8 cellular contexts compared by ENCODE assay signal in genomic region chr6:26195924-26196845, GRCh38.
DNase-seq lines count a peak whose midpoint lies in the region; ATAC-seq lines count a peak whose summit lies in the region.

No MANE protein-coding gene starts in this region.

- ATAC-seq in naive B cell (ENCODE audit: low read depth in 2 of 2) (no peak), HG02678 (IDR thresholded peaks at IDR 0.05; ENCODE audit: unreplicated experiment) (no peak)

- H3K27me3 Mint-ChIP-seq in dendritic cell treated with granulocyte-macrophage colony-stimulating factor and Interleukin-4, amounts not matched to agents 40 ng/mL and 50 ng/mL, for 4 days, result no peaks in the 10 kb centered on the region
- H3K27me3 Mint-ChIP-seq in naive B cell, result no peaks in the 10 kb centered on the region

- DNase-seq in activated CD4-positive, alpha-beta T cell treated with anti-CD3 and anti-CD28 coated beads for 48 hours, result peak; percentile 75
- DNase-seq in activated CD4-positive, alpha-beta T cell treated with anti-CD3 and anti-CD28 coated beads for 4 hours, result no peak
- peak; percentile 84 for DNase-seq in RPMI8226
- DNase-seq in naive B cell, result no peak
- DNase-seq in stimulated activated naive CD4-positive, alpha-beta T cell treated with Interleukin-2 at 50 U/mL for 16 hours (lab: John Stamatoyannopoulos, UW), result no peak
- no peak for DNase-seq in cortex of kidney (lab: John Stamatoyannopoulos, UW)

- no peaks in the 10 kb centered on the region for H3K9me3 Mint-ChIP-seq in dendritic cell treated with granulocyte-macrophage colony-stimulating factor and Interleukin-4, amounts not matched to agents 40 ng/mL and 50 ng/mL, for 4 days
- peaks cover 0 to 2% (median 0%) of the 10 kb centered on the region in 7 donors for H3K9me3 Mint-ChIP-seq in naive B cell

- peak overlapping the region; percentile 84 for H3K4me3 Mint-ChIP-seq in dendritic cell treated with granulocyte-macrophage colony-stimulating factor and Interleukin-4, amounts not matched to agents 40 ng/mL and 50 ng/mL, for 4 days
- peak overlapping the region; percentile 87 to 100 (median 99) for H3K4me3 Mint-ChIP-seq in naive B cell

- peak overlapping the region; percentile 99 for H3K27ac Mint-ChIP-seq in dendritic cell treated with granulocyte-macrophage colony-stimulating factor and Interleukin-4, amounts not matched to agents 40 ng/mL and 50 ng/mL, for 4 days
- H3K27ac Mint-ChIP-seq in naive B cell, result peak overlapping the region; percentile 94 to 99 (median 96)

- intact Hi-C loops in dendritic cell treated with granulocyte-macrophage colony-stimulating factor and Interleukin-4, amounts not matched to agents 40 ng/mL and 50 ng/mL, for 4 days (cut with micrococcal nuclease), result no loop called here

- H3K36me3 Mint-ChIP-seq in dendritic cell treated with granulocyte-macrophage colony-stimulating factor and Interleukin-4, amounts not matched to agents 40 ng/mL and 50 ng/mL, for 4 days (ENCODE audit: low read depth), result peaks cover 20% of the 10 kb centered on the region
- peaks cover 0 to 12% of the 10 kb centered on the region in 2 donors for H3K36me3 Mint-ChIP-seq in naive B cell

- peaks cover 20% of the 10 kb centered on the region for H3K4me1 Mint-ChIP-seq in dendritic cell treated with granulocyte-macrophage colony-stimulating factor and Interleukin-4, amounts not matched to agents 40 ng/mL and 50 ng/mL, for 4 days (ENCODE audit: low read depth)
- H3K4me1 Mint-ChIP-seq in naive B cell, result peaks cover 28 to 42% (median 34%) of the 10 kb centered on the region in 3 donors

Comparison
In these comparisons a context has a peak if more than half of its experiments do, and no peak if none do; other contexts are left out.
1. DNase-seq: peak in activated CD4-positive, alpha-beta T cell treated with anti-CD3 and anti-CD28 coated beads for 48 hours (single experiment) and RPMI8226 (single experiment); none in activated CD4-positive, alpha-beta T cell treated with anti-CD3 and anti-CD28 coated beads for 4 hours (0 of 2), naive B cell (single experiment), stimulated activated naive CD4-positive, alpha-beta T cell treated with Interleukin-2 at 50 U/mL for 16 hours (single experiment) and cortex of kidney (single experiment).